Comparison of ENCODE assay signal across 26 cellular contexts in the genomic region with DNA sequence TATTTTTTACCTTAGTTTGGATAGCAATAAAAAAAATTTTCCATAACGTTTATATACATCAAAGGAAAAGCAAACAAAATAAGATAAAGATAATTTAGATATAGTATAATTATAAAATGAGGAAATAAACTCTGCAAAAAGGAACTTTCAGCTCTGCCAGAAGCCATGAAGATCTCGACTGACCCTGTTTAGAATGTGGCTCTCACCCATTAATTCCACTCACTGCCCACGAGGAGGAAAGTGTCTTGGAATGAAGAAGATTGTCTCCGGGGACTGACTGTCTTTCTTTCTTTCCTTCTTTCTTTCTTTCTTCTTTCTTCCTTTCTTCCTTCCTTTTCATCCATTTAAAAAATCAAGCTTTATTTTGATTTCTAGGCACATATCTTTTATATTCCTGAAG. TPM values are rescaled to one million over a fixed set of nuclear protein-coding genes. Genes with fewer than 3 reads are reported as not detected.
"Had no signal": no experiment of that assay in that cellular context is flagged by ENCODE, and none has a peak within 500 bp of the region (broad histone marks: within the 10 kb centered on the region; RNA-seq: fewer than 3 reads in every experiment).

No MANE protein-coding gene starts in this region.

- H3K4me1 ChIP-seq: sigmoid colon, testis, tibial nerve, upper lobe of right lung, vagina had no signal

- H3K9me3 ChIP-seq: heart right ventricle, mucosa of descending colon, neutrophil, sigmoid colon, testis, tibial nerve, upper lobe of right lung, vagina had no signal

- DNase-seq: dorsolateral prefrontal cortex; effector CD8-positive, alpha-beta T cell; heart right ventricle; kidney glomerular epithelial cell; mucosa of descending colon; naive thymus-derived CD8-positive, alpha-beta T cell; posterior cingulate gyrus; sigmoid colon; stimulated activated CD4-positive, alpha-beta T cell treated with anti-CD3 and anti-CD28 coated beads, Interleukin-2, amount 100 ng/mL, for 24 hours; stimulated activated CD4-positive, alpha-beta T cell treated with anti-CD3 and anti-CD28 coated beads, Interleukin-4, amount 100 ng/mL, for 4 hours; stimulated activated naive B cell treated with anti-CD40 and anti-IgM and Interleukin-4, amounts not matched to agents 10 μg/mL and 1 μg/mL and 100 μg/mL, for 72 hours; stimulated activated naive CD8-positive, alpha-beta T cell treated with anti-CD3 and anti-CD28 coated beads, Interleukin-15, amount 100 ng/mL, for 72 hours; testis; upper lobe of right lung had no signal

- H3K36me3 ChIP-seq: heart right ventricle, neutrophil, sigmoid colon, tibial nerve, upper lobe of right lung, vagina had no signal

- H3K4me3 ChIP-seq: dorsolateral prefrontal cortex, heart right ventricle, mucosa of descending colon, sigmoid colon, skin epidermis, testis, tibial nerve, upper lobe of right lung, vagina had no signal

- H3K27me3 ChIP-seq: testis, upper lobe of right lung, vagina had no signal

- H3K27ac ChIP-seq: neutrophil, sigmoid colon, testis, tibial nerve, upper lobe of right lung, vagina had no signal

RNA-seq across cellular contexts. Expression of gene PRR20G, which starts 20.1 kb away (rescaled TPM):
- total RNA-seq: dorsolateral prefrontal cortex; fibroblast of lung; frontal cortex; heart right ventricle; liver; lung microvascular endothelial cell; mesenteric fat pad; mucosa of descending colon; naive thymus-derived CD8-positive, alpha-beta T cell; osteoblast; pulmonary artery endothelial cell; sigmoid colon; subcutaneous adipose tissue; tibial nerve; upper lobe of right lung; vagina had no signal
